In the genomic region with DNA sequence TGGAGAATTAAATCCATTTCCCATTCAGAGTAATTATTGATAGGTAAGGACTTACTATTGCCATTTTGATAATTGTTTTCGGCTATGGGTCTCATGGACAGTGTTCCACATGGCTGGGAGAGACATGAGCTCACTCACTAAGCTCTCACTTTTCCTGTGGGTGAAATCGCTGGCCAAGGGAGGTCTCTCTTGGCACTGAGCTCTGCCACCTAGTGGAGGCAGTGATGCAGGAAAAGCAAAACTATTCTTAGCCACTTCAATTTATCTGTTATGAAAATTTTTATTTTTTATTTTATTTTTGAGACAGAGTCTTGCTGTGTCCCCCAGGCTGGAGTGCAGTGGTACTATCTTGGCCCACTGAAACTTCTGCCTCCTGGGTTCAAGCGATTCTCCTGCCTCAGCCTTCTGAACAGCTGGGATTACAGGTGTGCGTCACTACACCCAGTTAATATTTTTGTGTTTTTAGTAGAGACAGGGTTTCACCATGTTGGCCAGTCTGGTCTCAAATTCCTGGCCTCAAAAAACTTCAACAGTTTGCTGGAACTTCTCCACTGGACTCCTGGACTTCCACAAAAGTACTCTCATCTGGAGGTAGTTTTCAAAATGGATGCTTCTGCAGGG, we compare ENCODE assay signal across 7 cellular contexts. TPM values are rescaled to one million over a fixed set of nuclear protein-coding genes. Genes with fewer than 3 reads are reported as not detected.
DNase-seq lines count a peak whose midpoint lies in the region; ATAC-seq, FAIRE-seq and TF ChIP-seq lines count a peak whose summit lies in the region.

No MANE protein-coding gene starts in this region.

- H3K27me3 ChIP-seq in astrocyte (ENCODE audit: insufficient read depth, low read length) (no peaks in the 10 kb centered on the region), hepatocyte (no peaks in the 10 kb centered on the region)

- H3K4me1 ChIP-seq in astrocyte (ENCODE audit: insufficient read depth, low read length), result peaks cover 8% of the 10 kb centered on the region
- H3K4me1 ChIP-seq in hepatocyte (ENCODE audit: insufficient read depth), result peaks cover 7% of the 10 kb centered on the region

- H3K27ac ChIP-seq in astrocyte (ENCODE audit: low read depth, low read length) (no peak overlapping the region), hepatocyte (no peak overlapping the region)

- DNase-seq in NCI-H1417 (lab: John Stamatoyannopoulos, UW), result peak; percentile 38 to 83 (median 69)
- peak; percentile 37 for DNase-seq in T follicular helper cell (ENCODE audit: low read depth)
- DNase-seq in astrocyte (ENCODE audit: low read depth), result peak; percentile 59
- DNase-seq in hepatocyte (ENCODE audit: low spot score), result peak; percentile 86
- DNase-seq in skeletal muscle cell (ENCODE audit: low read depth), result peak; percentile 47

- 26% methylated on average over 4 of the region's 4 CpGs for WGBS in hepatocyte (ENCODE audit: low lambda C conversion rate, missing lambda C conversion rate)

- H4K20me1 ChIP-seq in astrocyte (ENCODE audit: insufficient read depth, low read length), result no peaks in the 10 kb centered on the region
- no peaks in the 10 kb centered on the region for H4K20me1 ChIP-seq in hepatocyte (ENCODE audit: insufficient read depth, poor library complexity, severe bottlenecking)

- no peak for ATAC-seq in HG03457 (IDR thresholded peaks at IDR 0.05; ENCODE audit: unreplicated experiment)

- no peaks in the 10 kb centered on the region for H3K36me3 Mint-ChIP-seq in astrocyte (ENCODE audit: low read depth, unreplicated experiment)

- peaks cover 2% of the 10 kb centered on the region for H3K27me3 Mint-ChIP-seq in astrocyte (ENCODE audit: low read depth, unreplicated experiment)

- H3K4me1 Mint-ChIP-seq in astrocyte (ENCODE audit: low read depth, unreplicated experiment), result peaks cover 9% of the 10 kb centered on the region

- TF ChIP-seq CTCF in GM12873 (IDR thresholded peaks at IDR 0.05; ENCODE audit: insufficient read depth, low read depth, low read length, missing control alignments) (peak; percentile 84), astrocyte (IDR thresholded peaks at IDR 0.05; ENCODE audit: insufficient read depth, low read depth, low read length) (peak; percentile 90), hepatocyte (IDR thresholded peaks at IDR 0.05; ENCODE audit: poor library complexity) (peak; percentile 89)

- H3K4me3 Mint-ChIP-seq in astrocyte (ENCODE audit: unreplicated experiment), result no peak overlapping the region

- peak overlapping the region; percentile 1 for H3K27ac Mint-ChIP-seq in astrocyte (ENCODE audit: unreplicated experiment)

- no peak overlapping the region for H3K9ac ChIP-seq in astrocyte (ENCODE audit: low read length)

- H3K4me2 ChIP-seq in astrocyte (ENCODE audit: low read length), result peak overlapping the region; percentile 44
- no peak overlapping the region for H3K4me2 ChIP-seq in hepatocyte

- H3K9me2 ChIP-seq in hepatocyte (replicated peaks; ENCODE audit: insufficient read depth), result no peaks in the 10 kb centered on the region

- H3K79me2 ChIP-seq in astrocyte (ENCODE audit: insufficient read depth, low read length), result no peaks in the 10 kb centered on the region
- H3K79me2 ChIP-seq in hepatocyte, result no peaks in the 10 kb centered on the region

- FAIRE-seq in astrocyte (lab: Jason Lieb, UNC), result no peak

- H3K9me3 ChIP-seq in astrocyte (ENCODE audit: insufficient read depth, low read depth, low read length) (no peaks in the 10 kb centered on the region), hepatocyte (ENCODE audit: low read depth) (no peaks in the 10 kb centered on the region)

- no peaks in the 10 kb centered on the region for H3K36me3 ChIP-seq in astrocyte (ENCODE audit: insufficient read depth, low read length)
- no peaks in the 10 kb centered on the region for H3K36me3 ChIP-seq in hepatocyte (replicated peaks; ENCODE audit: insufficient read depth, low read depth)

- H3K4me3 ChIP-seq in astrocyte (ENCODE audit: insufficient read depth, low read depth, low read length) (no peak overlapping the region), hepatocyte (no peak overlapping the region), skeletal muscle cell (ENCODE audit: low read depth, low read length) (no peak overlapping the region)

- H2AFZ ChIP-seq in astrocyte (ENCODE audit: low read depth, low read length) (peak overlapping the region; percentile 54), hepatocyte (no peak overlapping the region)

- no peaks in the 10 kb centered on the region for H3K9me3 Mint-ChIP-seq in astrocyte (ENCODE audit: unreplicated experiment)

RNA-seq across cellular contexts. Expression of a gene that starts 4.7 kb away (rescaled TPM):
- total RNA-seq in astrocyte (44.2 and 49.9 TPM in 2 replicates), hepatocyte (62.2 and 81.0 TPM in 2 replicates)
- 66.1 and 81.0 TPM in 2 replicates for polyA plus RNA-seq in hepatocyte

RNA-seq across cellular contexts. Expression of a gene that starts 16.0 kb away (rescaled TPM):
- not detected in 2 replicates for total RNA-seq in astrocyte
- not detected in 2 replicates for total RNA-seq in hepatocyte
- polyA plus RNA-seq in hepatocyte, result not detected in 2 replicates

RNA-seq across cellular contexts. Expression of a gene that starts 56.0 kb away (rescaled TPM):
- total RNA-seq in astrocyte (44.8 and 47.1 TPM in 2 replicates), hepatocyte (39.0 and 39.7 TPM in 2 replicates)
- 46.6 and 60.7 TPM in 2 replicates for polyA plus RNA-seq in hepatocyte
